1 cellular context compared by ENCODE assay signal in the genomic region with DNA sequence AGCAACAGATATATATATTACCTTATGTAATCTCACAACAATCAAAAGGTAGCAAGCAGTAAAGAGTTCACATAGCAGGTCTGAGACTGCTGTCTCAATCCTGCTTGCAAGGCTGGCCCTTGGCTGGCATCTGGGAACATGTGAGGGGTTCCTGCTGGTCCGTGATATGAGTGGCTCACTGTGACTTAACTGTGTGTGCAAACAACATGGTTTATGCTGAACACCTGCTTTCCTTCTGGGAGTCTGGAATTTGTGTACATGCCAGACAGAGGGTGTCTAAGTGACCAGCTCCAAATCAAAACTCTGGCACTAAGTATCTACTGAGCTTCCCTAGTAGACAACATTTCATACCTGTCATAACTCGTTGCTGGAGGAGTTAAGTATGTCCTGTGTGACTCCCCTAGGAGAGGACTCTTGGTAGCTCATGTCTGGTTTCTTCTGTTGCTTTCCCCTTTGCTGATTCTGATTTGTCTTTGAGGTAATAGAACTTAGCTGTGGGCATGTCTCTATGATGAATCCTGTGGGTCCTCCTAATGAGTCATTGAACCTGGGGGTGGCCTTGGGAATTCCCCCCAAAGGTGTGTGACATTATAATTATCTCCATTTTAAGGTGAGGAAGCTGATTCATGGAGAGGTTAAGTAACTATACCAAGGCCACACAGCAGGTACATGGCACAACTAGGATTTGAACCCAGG.
TF ChIP-seq lines count a peak whose summit lies in the region.

No MANE protein-coding gene starts in this region.

TF ChIP-seq in GM12878, 131 proteins besides CTCF, POLR2A, EP300 and RAD21 (continued from another document):
- TF ChIP-seq, protein P1, sequence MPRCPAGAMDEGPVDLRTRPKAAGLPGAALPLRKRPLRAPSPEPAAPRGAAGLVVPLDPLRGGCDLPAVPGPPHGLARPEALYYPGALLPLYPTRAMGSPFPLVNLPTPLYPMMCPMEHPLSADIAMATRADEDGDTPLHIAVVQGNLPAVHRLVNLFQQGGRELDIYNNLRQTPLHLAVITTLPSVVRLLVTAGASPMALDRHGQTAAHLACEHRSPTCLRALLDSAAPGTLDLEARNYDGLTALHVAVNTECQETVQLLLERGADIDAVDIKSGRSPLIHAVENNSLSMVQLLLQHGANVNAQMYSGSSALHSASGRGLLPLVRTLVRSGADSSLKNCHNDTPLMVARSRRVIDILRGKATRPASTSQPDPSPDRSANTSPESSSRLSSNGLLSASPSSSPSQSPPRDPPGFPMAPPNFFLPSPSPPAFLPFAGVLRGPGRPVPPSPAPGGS (IDR thresholded peaks at IDR 0.05; ENCODE audit: borderline replicate concordance, insufficient read depth, low read depth, low read length, poor library complexity, severe bottlenecking): peak; percentile 56
- TF ChIP-seq NFIC (IDR thresholded peaks at IDR 0.05; ENCODE audit: low read depth, low read length): peak; percentile 36; the same call in 1 of the 2 replicates
- TF ChIP-seq, protein P2, sequence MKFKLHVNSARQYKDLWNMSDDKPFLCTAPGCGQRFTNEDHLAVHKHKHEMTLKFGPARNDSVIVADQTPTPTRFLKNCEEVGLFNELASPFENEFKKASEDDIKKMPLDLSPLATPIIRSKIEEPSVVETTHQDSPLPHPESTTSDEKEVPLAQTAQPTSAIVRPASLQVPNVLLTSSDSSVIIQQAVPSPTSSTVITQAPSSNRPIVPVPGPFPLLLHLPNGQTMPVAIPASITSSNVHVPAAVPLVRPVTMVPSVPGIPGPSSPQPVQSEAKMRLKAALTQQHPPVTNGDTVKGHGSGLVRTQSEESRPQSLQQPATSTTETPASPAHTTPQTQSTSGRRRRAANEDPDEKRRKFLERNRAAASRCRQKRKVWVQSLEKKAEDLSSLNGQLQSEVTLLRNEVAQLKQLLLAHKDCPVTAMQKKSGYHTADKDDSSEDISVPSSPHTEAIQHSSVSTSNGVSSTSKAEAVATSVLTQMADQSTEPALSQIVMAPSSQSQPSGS (IDR thresholded peaks at IDR 0.05; ENCODE audit: low read length): peak; percentile 29; the same call in 1 of the 2 replicates
- TF ChIP-seq CREB1 (IDR thresholded peaks at IDR 0.05; ENCODE audit: low read depth): 0 out of 2 replicates have a peak, but pooled peaks have one; percentile 11
- TF ChIP-seq ATF7 (IDR thresholded peaks at IDR 0.05; ENCODE audit: low read depth): peak; percentile 39; the same call in 1 of the 2 replicates
- no peak for TF ChIP-seq IRF4 (IDR thresholded peaks at IDR 0.05; ENCODE audit: low read depth, low read length)
- TF ChIP-seq RELA (IDR thresholded peaks at IDR 0.05; ENCODE audit: borderline replicate concordance, partially characterized antibody): peak; percentile 31
- TF ChIP-seq RB1 (IDR thresholded peaks at IDR 0.05; ENCODE audit: borderline replicate concordance): no peak
- TF ChIP-seq JUNB (IDR thresholded peaks at IDR 0.05): 0 out of 2 replicates have a peak, but pooled peaks have one; percentile 47
- peak; percentile 64 for TF ChIP-seq MTA2 (IDR thresholded peaks at IDR 0.05; ENCODE audit: low read depth)
- TF ChIP-seq IKZF2 (IDR thresholded peaks at IDR 0.05): peak in 1 of 2 experiments; percentile 22; a peak in 1 of 4 replicates
